In the genomic region with DNA sequence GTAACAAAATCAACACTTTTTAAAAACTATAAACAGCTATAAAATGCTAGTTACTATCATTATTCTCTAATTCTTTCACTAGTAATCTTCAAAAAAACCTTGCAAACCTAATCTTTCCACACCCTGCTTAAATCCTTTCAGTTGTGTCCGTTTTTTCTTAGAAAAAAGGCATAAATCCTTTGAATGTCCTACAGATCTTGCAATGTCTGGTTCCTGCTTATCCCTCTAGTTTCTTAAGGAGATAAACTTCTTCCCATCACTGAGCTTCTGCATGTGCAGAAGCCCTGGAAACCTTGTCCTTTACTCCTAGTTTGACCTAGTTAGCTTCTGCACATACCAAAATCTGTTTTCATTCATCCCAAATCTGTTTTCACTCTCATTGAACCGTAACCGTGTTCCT, we compare ENCODE assay signal across 9 cellular contexts. TPM values are rescaled to one million over a fixed set of nuclear protein-coding genes. Genes with fewer than 3 reads are reported as not detected.
A peak's percentile ranks its signal among the peaks of the same experiment; 100 is the strongest.
DNase-seq lines count a peak whose midpoint lies in the region; FAIRE-seq and TF ChIP-seq lines count a peak whose summit lies in the region.
"Had no signal": no experiment of that assay in that cellular context is flagged by ENCODE, and none has a peak within 500 bp of the region (broad histone marks: within the 10 kb centered on the region; RNA-seq: fewer than 3 reads in every experiment).

No MANE protein-coding gene starts in this region.

- POLR2A ChIA-PET in CD4-positive, alpha-beta memory T cell (lab: Charles Lee; ENCODE audit: partially characterized antibody) = interaction anchor here (1.0 to 3.5 kb wide), 8 partner anchors 12 to 759 kb away, joined by 3 to 49 read pairs (median 4); a partner anchor contains a TSS

- peaks cover 51% of the 10 kb centered on the region for H3K4me1 ChIP-seq in CD4-positive, alpha-beta memory T cell (ENCODE audit: insufficient read depth, low read length)
- H3K4me1 ChIP-seq in OCI-LY1 (ENCODE audit: insufficient read depth, low read length, severe bottlenecking) (peaks cover 25% of the 10 kb centered on the region), endodermal cell (ENCODE audit: control insufficient read depth, insufficient read depth, low read length) (peaks cover 2% of the 10 kb centered on the region), osteoblast (ENCODE audit: insufficient read depth, low read length) (peaks cover 19% of the 10 kb centered on the region)

- intact Hi-C loops in CD4-positive, alpha-beta memory T cell (cut with micrococcal nuclease) = loop anchor here (5.0 to 10.0 kb wide), 3 partner anchors 571 to 1668 kb away; a partner anchor contains a TSS

- TF ChIP-seq CTCF in OCI-LY1 (IDR thresholded peaks at IDR 0.05; ENCODE audit: low read length) = no peak
- no peak for TF ChIP-seq CTCF in endodermal cell (conservative IDR thresholded peaks at IDR 0.05)
- TF ChIP-seq CTCF in osteoblast (IDR thresholded peaks at IDR 0.05; ENCODE audit: extremely low read depth, low read depth, low read length) = no peak

- peaks cover 8% of the 10 kb centered on the region for H3K36me3 ChIP-seq in CD4-positive, alpha-beta memory T cell (ENCODE audit: insufficient read depth, low read length)
- H3K36me3 ChIP-seq in OCI-LY1 (ENCODE audit: insufficient read depth, low read length) (peaks cover 20% of the 10 kb centered on the region), endodermal cell (ENCODE audit: control insufficient read depth, insufficient read depth, low read length) (peaks cover 17% of the 10 kb centered on the region), osteoblast (ENCODE audit: insufficient read depth, low read length) (peaks cover 19% of the 10 kb centered on the region)

- no peaks in the 10 kb centered on the region for H4K20me1 ChIP-seq in OCI-LY1 (ENCODE audit: insufficient read depth, low read length)
- peaks cover 2% of the 10 kb centered on the region for H4K20me1 ChIP-seq in osteoblast (ENCODE audit: insufficient read depth, low read length)

- H3K9me2 ChIP-seq in OCI-LY1 (ENCODE audit: low read depth, low read length) = no peaks in the 10 kb centered on the region

- peak overlapping the region; percentile 99 to 100 (median 100) for H3K27ac Mint-ChIP-seq in CD4-positive, alpha-beta memory T cell
- H3K27ac Mint-ChIP-seq in endodermal cell = peak overlapping the region; percentile 100

- H2AFZ ChIP-seq in OCI-LY1 (ENCODE audit: low read length) = no peak overlapping the region
- H2AFZ ChIP-seq in osteoblast (ENCODE audit: low read length) = peak overlapping the region; percentile 99

- peak overlapping the region; percentile 82 to 96 for H3K4me3 ChIP-seq in CD4-positive, alpha-beta memory T cell (ENCODE audit: low read length in 2 of 2)
- H3K4me3 ChIP-seq in OCI-LY1 (ENCODE audit: low read depth, low read length, poor library complexity, severe bottlenecking) (peak overlapping the region; percentile 87), endodermal cell (ENCODE audit: low read length) (peak overlapping the region; percentile 99), osteoblast (ENCODE audit: insufficient read depth, low read length) (peak overlapping the region; percentile 98)

- H3K27me3 Mint-ChIP-seq in CD4-positive, alpha-beta memory T cell = peaks cover 0 to 2% of the 10 kb centered on the region in 2 donors
- H3K27me3 Mint-ChIP-seq in endodermal cell (ENCODE audit: insufficient read depth) = no peaks in the 10 kb centered on the region

- H3K9me3 Mint-ChIP-seq in CD4-positive, alpha-beta memory T cell = peaks cover 0 to 2% (median 0%) of the 10 kb centered on the region in 8 donors
- no peaks in the 10 kb centered on the region for H3K9me3 Mint-ChIP-seq in endodermal cell

- peak overlapping the region; percentile 100 for H3K4me2 ChIP-seq in OCI-LY1 (ENCODE audit: low read length)
- H3K4me2 ChIP-seq in osteoblast (ENCODE audit: insufficient read depth, low read length) = peak overlapping the region; percentile 99

- H3K79me2 ChIP-seq in OCI-LY1 (ENCODE audit: insufficient read depth, low read length) (peaks cover 34% of the 10 kb centered on the region), osteoblast (ENCODE audit: insufficient read depth, low read length) (peaks cover 55% of the 10 kb centered on the region)

- FAIRE-seq in GM12891 (lab: Jason Lieb, UNC) = no peak

- CTCF ChIA-PET in CD4-positive, alpha-beta memory T cell (lab: Charles Lee; ENCODE audit: partially characterized antibody) = interaction anchor here (1.0 to 2.7 kb wide), 7 partner anchors 12 to 127 kb away, joined by 3 to 20 read pairs (median 4); a partner anchor contains a TSS

- H3F3A ChIP-seq in OCI-LY1 (ENCODE audit: insufficient read depth, low read length) = no peaks in the 10 kb centered on the region

- H3K4me1 Mint-ChIP-seq in CD4-positive, alpha-beta memory T cell = peaks cover 29 to 75% (median 49%) of the 10 kb centered on the region in 4 donors
- peaks cover 15% of the 10 kb centered on the region for H3K4me1 Mint-ChIP-seq in endodermal cell

- no peak for DNase-seq in CD4-positive, alpha-beta memory T cell
- DNase-seq in endodermal cell (no peak), osteoblast (ENCODE audit: insufficient read length, low spot score, missing footprints) (no peak), NCI-H2107 (lab: John Stamatoyannopoulos, UW) (no peak), DMS 273 (lab: John Stamatoyannopoulos, UW; ENCODE audit: unreplicated experiment) (no peak), GM12891 (ENCODE audit: insufficient read length, low spot score) (no peak)
- no peak for DNase-seq in activated CD8-positive, alpha-beta memory T cell treated with anti-CD3 and anti-CD28 coated beads, Interleukin-2, amount 50 U/mL, for 4 hours
- DNase-seq: occipital lobe had no signal

- H3K9ac ChIP-seq in OCI-LY1 (ENCODE audit: low read length) (peak overlapping the region; percentile 85), endodermal cell (ENCODE audit: extremely low read depth, low read length, poor library complexity, severe bottlenecking) (peak overlapping the region; percentile 96)

- H3K9me3 ChIP-seq in CD4-positive, alpha-beta memory T cell (ENCODE audit: control insufficient read depth in 1 of 2, low read length in 2 of 2) = no peaks in the 10 kb centered on the region
- H3K9me3 ChIP-seq in OCI-LY1 (ENCODE audit: low read length) = no peaks in the 10 kb centered on the region
- no peaks in the 10 kb centered on the region for H3K9me3 ChIP-seq in endodermal cell (ENCODE audit: control insufficient read depth, low read length)
- no peaks in the 10 kb centered on the region for H3K9me3 ChIP-seq in osteoblast (ENCODE audit: low read depth, low read length)

- peak overlapping the region; percentile 95 to 99 (median 98) for H3K4me3 Mint-ChIP-seq in CD4-positive, alpha-beta memory T cell
- peak overlapping the region; percentile 96 for H3K4me3 Mint-ChIP-seq in endodermal cell

- H3K27me3 ChIP-seq in CD4-positive, alpha-beta memory T cell (ENCODE audit: insufficient read depth, low read length) = no peaks in the 10 kb centered on the region
- H3K27me3 ChIP-seq in OCI-LY1 (ENCODE audit: insufficient read depth, low read length) (no peaks in the 10 kb centered on the region), endodermal cell (ENCODE audit: control insufficient read depth, insufficient read depth, low read length, poor library complexity, severe bottlenecking) (no peaks in the 10 kb centered on the region), osteoblast (ENCODE audit: insufficient read depth, low read length) (no peaks in the 10 kb centered on the region)

- peaks cover 13 to 34% of the 10 kb centered on the region in 2 donors for H3K36me3 Mint-ChIP-seq in CD4-positive, alpha-beta memory T cell
- peaks cover 21% of the 10 kb centered on the region for H3K36me3 Mint-ChIP-seq in endodermal cell (ENCODE audit: low read depth)

- WGBS in endodermal cell (ENCODE audit: insufficient coverage in 1 of 2, insufficient read length in 1 of 2), 2 experiments = 25 to 32% methylated on average over 3 of the region's 3 CpGs

- TF ChIP-seq POLR2A in GM12891 (IDR thresholded peaks at IDR 0.05; ENCODE audit: low read depth, low read length) = no peak

- peak overlapping the region; percentile 97 for H3K27ac ChIP-seq in CD4-positive, alpha-beta memory T cell (ENCODE audit: low read depth, low read length)
- H3K27ac ChIP-seq in OCI-LY1 (ENCODE audit: low read depth, low read length, poor library complexity, severe bottlenecking) = no peak overlapping the region
- H3K27ac ChIP-seq in endodermal cell (ENCODE audit: low read depth, low read length) = peak overlapping the region; percentile 100
- peak overlapping the region; percentile 98 for H3K27ac ChIP-seq in osteoblast (ENCODE audit: low read depth, low read length)

TF ChIP-seq in GM12891, 5 proteins besides CTCF, POLR2A, EP300 and RAD21:
- TF ChIP-seq POLR2AphosphoS5 (IDR thresholded peaks at IDR 0.05; ENCODE audit: low read depth, low read length) (no peak), TAF1 (IDR thresholded peaks at IDR 0.05; ENCODE audit: low read depth, low read length) (no peak)

RNA-seq across cellular contexts. Expression of a gene that starts 1.3 kb away (rescaled TPM):
- total RNA-seq in CD4-positive, alpha-beta memory T cell = 10 to 100 TPM in 1 of 2 experiments, 1 to 10 TPM in 1; 8.7 to 11.3 TPM
- polyA plus RNA-seq in CD4-positive, alpha-beta memory T cell = 10 to 100 TPM; 18.9 to 26.1 TPM
- total RNA-seq in endodermal cell (10 to 100 TPM; 16.6 to 21.3 TPM), osteoblast (10.5 and 15.0 TPM in 2 replicates)
- 17.3 TPM for polyA plus RNA-seq in endodermal cell (2013, experiment 1 of 2)
- polyA plus RNA-seq in endodermal cell (2013, experiment 2 of 2) = 16.0 TPM
- 16.7 TPM for polyA plus RNA-seq in GM12891 (2012; ENCODE audit: low read depth, missing spikeins)
